Comparison of ENCODE assay signal across 8 cellular contexts in genomic region chr10:119541046-119541445, GRCh38. TPM values are rescaled to one million over a fixed set of nuclear protein-coding genes. Genes with fewer than 3 reads are reported as not detected.
DNase-seq lines count a peak whose midpoint lies in the region; ATAC-seq and TF ChIP-seq lines count a peak whose summit lies in the region.

No MANE protein-coding gene starts in this region.

- DNase-seq in CD4-positive, CD25-positive, alpha-beta regulatory T cell, result peak in 1 of 3 donors; percentile 31
- DNase-seq in LHCN-M2 (ENCODE audit: low read depth), result peak; percentile 19
- no peak for DNase-seq in KBM-7
- no peak for DNase-seq in activated gamma-delta T cell treated with Interleukin-2 at 50 U/mL for 16 hours
- no peak for DNase-seq in SIG-M5 (lab: John Stamatoyannopoulos, UW)
- no peak for DNase-seq in NCI-H1436 (lab: John Stamatoyannopoulos, UW)

- in situ Hi-C loops in KBM-7 (cut with MboI; ENCODE audit: low pct_unique_long_range_greater_than_20kb, low sequenced_read_pairs), result no loop called here

- no peak for ATAC-seq in CD4-positive, CD25-positive, alpha-beta regulatory T cell (ENCODE audit: low read depth in 2 of 2)

- H3K27ac Mint-ChIP-seq in CD4-positive, CD25-positive, alpha-beta regulatory T cell, result peak overlapping the region; percentile 78 to 98 (median 95)
- H3K27ac Mint-ChIP-seq in brain, result no peak overlapping the region
- H3K27ac Mint-ChIP-seq in nephron, result no peak overlapping the region

- H3K27me3 Mint-ChIP-seq in CD4-positive, CD25-positive, alpha-beta regulatory T cell, result peaks cover 18% of the 10 kb centered on the region
- peaks cover 77% of the 10 kb centered on the region for H3K27me3 Mint-ChIP-seq in brain
- H3K27me3 Mint-ChIP-seq in nephron (ENCODE audit: low read depth), result peaks cover 84% of the 10 kb centered on the region

- no peaks in the 10 kb centered on the region for H3K9me3 ChIP-seq in CD4-positive, CD25-positive, alpha-beta regulatory T cell (ENCODE audit: control insufficient read depth in 2 of 2, low read length in 2 of 2)

- peak overlapping the region; percentile 93 to 96 (median 95) for H3K4me3 Mint-ChIP-seq in CD4-positive, CD25-positive, alpha-beta regulatory T cell
- H3K4me3 Mint-ChIP-seq in brain, result peak overlapping the region; percentile 49 to 88 (median 77)
- peak overlapping the region; percentile 71 to 88 (median 82) for H3K4me3 Mint-ChIP-seq in nephron

- peaks cover 61% of the 10 kb centered on the region for H3K4me1 ChIP-seq in CD4-positive, CD25-positive, alpha-beta regulatory T cell (ENCODE audit: control insufficient read depth, insufficient read depth, low read length, poor library complexity, severe bottlenecking)

- no peaks in the 10 kb centered on the region for H3K36me3 ChIP-seq in CD4-positive, CD25-positive, alpha-beta regulatory T cell (ENCODE audit: control insufficient read depth, insufficient read depth, low read length)

- TF ChIP-seq CTCF in brain (conservative IDR thresholded peaks at IDR 0.05), result no peak
- TF ChIP-seq CTCF in nephron (IDR thresholded peaks at IDR 0.05; ENCODE audit: unreplicated experiment in 3 of 3), result no peak

- H3K36me3 Mint-ChIP-seq in CD4-positive, CD25-positive, alpha-beta regulatory T cell, result peaks cover under 1% of the 10 kb centered on the region
- H3K36me3 Mint-ChIP-seq in brain, result no peaks in the 10 kb centered on the region
- no peaks in the 10 kb centered on the region for H3K36me3 Mint-ChIP-seq in nephron (ENCODE audit: low read depth)

- H3K27ac ChIP-seq in CD4-positive, CD25-positive, alpha-beta regulatory T cell (ENCODE audit: insufficient read depth, low read length, poor library complexity, severe bottlenecking), result peak overlapping the region; percentile 44

- H3K27me3 ChIP-seq in CD4-positive, CD25-positive, alpha-beta regulatory T cell (ENCODE audit: control insufficient read depth, insufficient read depth, low read length), result peaks cover 3% of the 10 kb centered on the region

- peaks cover 24 to 58% (median 36%) of the 10 kb centered on the region in 4 donors for H3K4me1 Mint-ChIP-seq in CD4-positive, CD25-positive, alpha-beta regulatory T cell
- H3K4me1 Mint-ChIP-seq in brain (peaks cover 33% of the 10 kb centered on the region), nephron (peaks cover 44% of the 10 kb centered on the region)

- peak overlapping the region; percentile 91 for H3K4me3 ChIP-seq in CD4-positive, CD25-positive, alpha-beta regulatory T cell (ENCODE audit: low read depth, low read length)

- no peaks in the 10 kb centered on the region for H3K9me3 Mint-ChIP-seq in CD4-positive, CD25-positive, alpha-beta regulatory T cell
- H3K9me3 Mint-ChIP-seq in brain (peaks cover 0 to 3% (median 0%) of the 10 kb centered on the region in 5 experiments), nephron (no peaks in the 10 kb centered on the region)

RNA-seq across cellular contexts. Expression of gene RGS10, which starts 1.5 kb away (rescaled TPM):
- total RNA-seq in CD4-positive, CD25-positive, alpha-beta regulatory T cell, result 85.7 TPM
- polyA plus RNA-seq in CD4-positive, CD25-positive, alpha-beta regulatory T cell, result 100 to 1,000 TPM; 165 to 188 (median 183) TPM
- 19.9 and 26.0 TPM in 2 replicates for total RNA-seq in LHCN-M2 (2014; rRNA removed)
- 27.7 TPM for polyA plus RNA-seq in LHCN-M2 (2012)
- 7.6 TPM for polyA plus RNA-seq in brain (ENCODE audit: insufficient read depth, low read depth, low replicate concordance)

RNA-seq across cellular contexts. Expression of gene TIAL1, which starts 55.7 kb away (rescaled TPM):
- 205 TPM for total RNA-seq in CD4-positive, CD25-positive, alpha-beta regulatory T cell
- polyA plus RNA-seq in CD4-positive, CD25-positive, alpha-beta regulatory T cell, result 10 to 100 TPM in 2 of 4 donors, 1 to 10 TPM in 2; 9.2 to 16.6 (median 10.8) TPM
- total RNA-seq in LHCN-M2 (2014; rRNA removed), result 43.9 and 47.7 TPM in 2 replicates
- polyA plus RNA-seq in LHCN-M2 (2012), result 52.5 TPM
- 47.2 TPM for polyA plus RNA-seq in brain (ENCODE audit: insufficient read depth, low read depth, low replicate concordance)

Comparison
In these comparisons a context has a peak if more than half of its experiments do, and no peak if none do; other contexts are left out.
1. H3K27ac Mint-ChIP-seq: peak in CD4-positive, CD25-positive, alpha-beta regulatory T cell (3 of 3); none in brain (0 of 5) and nephron (0 of 3).
2. Peak in every context shown above with its lines, with median percentiles within 50 percentile points of each other: H3K4me3 Mint-ChIP-seq.